Comparison of ENCODE assay signal across 8 cellular contexts in the genomic region with DNA sequence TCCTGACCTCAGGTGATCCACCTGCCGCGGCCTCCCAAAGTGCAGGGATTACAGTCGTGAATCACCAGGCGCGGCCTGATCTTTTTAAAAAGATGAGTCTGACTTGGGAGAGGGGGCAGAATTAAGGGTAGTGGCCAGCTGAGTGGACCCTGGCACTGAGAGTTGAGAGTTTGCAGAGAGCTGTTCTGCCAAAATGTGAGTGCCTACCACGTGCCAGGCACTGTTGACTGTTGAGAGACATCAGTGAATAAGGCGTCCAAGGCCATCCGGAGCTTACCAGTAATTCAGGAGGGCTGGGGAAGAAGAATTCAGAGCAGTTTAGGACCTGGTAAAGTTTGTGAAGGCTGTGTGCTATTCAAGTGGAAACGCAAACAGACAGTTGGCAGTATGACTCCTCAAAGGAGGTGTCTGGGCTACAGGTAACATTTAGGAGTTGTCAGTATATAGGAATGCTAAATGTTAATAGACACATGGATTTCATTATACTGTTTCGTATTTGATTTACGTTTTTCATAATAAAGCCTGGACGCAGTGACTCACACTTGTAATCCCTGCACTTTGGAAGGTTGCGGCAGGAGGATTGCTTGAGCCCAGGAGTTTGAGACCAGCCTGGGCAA. TPM values are rescaled to one million over a fixed set of nuclear protein-coding genes. Genes with fewer than 3 reads are reported as not detected.
DNase-seq lines count a peak whose midpoint lies in the region; ATAC-seq and TF ChIP-seq lines count a peak whose summit lies in the region.

No MANE protein-coding gene starts in this region.

- no peaks in the 10 kb centered on the region for H3K9me3 Mint-ChIP-seq in CD4-positive, CD25-positive, alpha-beta regulatory T cell
- H3K9me3 Mint-ChIP-seq in natural killer cell: no peaks in the 10 kb centered on the region

- H3K9me3 ChIP-seq in CD4-positive, CD25-positive, alpha-beta regulatory T cell (ENCODE audit: control insufficient read depth in 2 of 2, low read length in 2 of 2): no peaks in the 10 kb centered on the region
- H3K9me3 ChIP-seq in endocrine pancreas (ENCODE audit: control insufficient read depth, low read length): no peaks in the 10 kb centered on the region

- no peak overlapping the region for H3K4me3 ChIP-seq in CD4-positive, CD25-positive, alpha-beta regulatory T cell (ENCODE audit: low read depth, low read length)
- H3K4me3 ChIP-seq in endocrine pancreas (ENCODE audit: control insufficient read depth, insufficient read depth, low read length): no peak overlapping the region

- H3K36me3 ChIP-seq in CD4-positive, CD25-positive, alpha-beta regulatory T cell (ENCODE audit: control insufficient read depth, insufficient read depth, low read length): peaks cover 5% of the 10 kb centered on the region
- H3K36me3 ChIP-seq in endocrine pancreas (ENCODE audit: control insufficient read depth, insufficient read depth, low read length): no peaks in the 10 kb centered on the region

- H3K27me3 Mint-ChIP-seq in CD4-positive, CD25-positive, alpha-beta regulatory T cell: no peaks in the 10 kb centered on the region
- H3K27me3 Mint-ChIP-seq in natural killer cell (ENCODE audit: low read depth in 2 of 2): no peaks in the 10 kb centered on the region

- H3K4me3 Mint-ChIP-seq in CD4-positive, CD25-positive, alpha-beta regulatory T cell: peak overlapping the region; percentile 68 to 91 (median 80)
- peak overlapping the region; percentile 50 for H3K4me3 Mint-ChIP-seq in natural killer cell

- peaks cover 0 to 61% (median 37%) of the 10 kb centered on the region in 4 donors for H3K4me1 Mint-ChIP-seq in CD4-positive, CD25-positive, alpha-beta regulatory T cell
- peaks cover 20 to 34% of the 10 kb centered on the region in 2 donors for H3K4me1 Mint-ChIP-seq in natural killer cell

- no peak for TF ChIP-seq CTCF in natural killer cell (IDR thresholded peaks at IDR 0.05)

- H3K27ac Mint-ChIP-seq in CD4-positive, CD25-positive, alpha-beta regulatory T cell: peak overlapping the region; percentile 21 to 77 (median 77)
- H3K27ac Mint-ChIP-seq in natural killer cell: peak overlapping the region; percentile 77 to 82

- ATAC-seq in CD4-positive, CD25-positive, alpha-beta regulatory T cell (ENCODE audit: low read depth in 2 of 2): no peak
- ATAC-seq in natural killer cell (no peak), GM18858 (IDR thresholded peaks at IDR 0.05; ENCODE audit: unreplicated experiment) (no peak), HG03565 (IDR thresholded peaks at IDR 0.05; ENCODE audit: unreplicated experiment) (no peak), HG03354 (IDR thresholded peaks at IDR 0.05; ENCODE audit: poor library complexity, severe bottlenecking, unreplicated experiment) (no peak)

- no peak for DNase-seq in CD4-positive, CD25-positive, alpha-beta regulatory T cell
- DNase-seq in NCI-H69 (lab: John Stamatoyannopoulos, UW) (peak; percentile 45), natural killer cell (no peak), dermis blood vessel endothelial cell (no peak)

- peaks cover 18% of the 10 kb centered on the region for H3K4me1 ChIP-seq in CD4-positive, CD25-positive, alpha-beta regulatory T cell (ENCODE audit: control insufficient read depth, insufficient read depth, low read length, poor library complexity, severe bottlenecking)
- H3K4me1 ChIP-seq in endocrine pancreas (ENCODE audit: control insufficient read depth, insufficient read depth, low read length): no peaks in the 10 kb centered on the region

- peak overlapping the region; percentile 82 for H3K27ac ChIP-seq in CD4-positive, CD25-positive, alpha-beta regulatory T cell (ENCODE audit: insufficient read depth, low read length, poor library complexity, severe bottlenecking)

- peak overlapping the region; percentile 1 for H3K9ac ChIP-seq in endocrine pancreas (ENCODE audit: control insufficient read depth, insufficient read depth, low read length)

- peaks cover 18% of the 10 kb centered on the region for H3K36me3 Mint-ChIP-seq in CD4-positive, CD25-positive, alpha-beta regulatory T cell
- H3K36me3 Mint-ChIP-seq in natural killer cell: no peaks in the 10 kb centered on the region

- H3K27me3 ChIP-seq in CD4-positive, CD25-positive, alpha-beta regulatory T cell (ENCODE audit: control insufficient read depth, insufficient read depth, low read length): no peaks in the 10 kb centered on the region
- no peaks in the 10 kb centered on the region for H3K27me3 ChIP-seq in endocrine pancreas (ENCODE audit: control insufficient read depth, insufficient read depth, low read length)

- intact Hi-C loops in natural killer cell (cut with micrococcal nuclease): loop anchor here (2.0 to 10.0 kb wide), 2 partner anchors 15 to 431 kb away; partner anchors contain the start of gene MRPS17

RNA-seq across cellular contexts. Expression of gene NIPSNAP2, which starts 1.5 kb away (rescaled TPM):
- total RNA-seq in CD4-positive, CD25-positive, alpha-beta regulatory T cell: 34.8 TPM
- polyA plus RNA-seq in CD4-positive, CD25-positive, alpha-beta regulatory T cell: 10 to 100 TPM; 44.5 to 52.9 (median 47.4) TPM
- total RNA-seq in natural killer cell (10 to 100 TPM; 35.9 to 44.8 (median 42.8) TPM), dermis blood vessel endothelial cell (37.3 and 43.8 TPM in 2 replicates)

RNA-seq across cellular contexts. Expression of gene MRPS17, which starts 14.2 kb away (rescaled TPM):
- 7.0 TPM for total RNA-seq in CD4-positive, CD25-positive, alpha-beta regulatory T cell
- polyA plus RNA-seq in CD4-positive, CD25-positive, alpha-beta regulatory T cell: 10 to 100 TPM; 16.7 to 20.2 (median 18.1) TPM
- total RNA-seq in natural killer cell: 10 to 100 TPM in 2 of 3 donors, 1 to 10 TPM in 1; 6.8 to 12.0 (median 10.4) TPM
- 11.8 and 17.7 TPM in 2 replicates for total RNA-seq in dermis blood vessel endothelial cell
